In the genomic region with DNA sequence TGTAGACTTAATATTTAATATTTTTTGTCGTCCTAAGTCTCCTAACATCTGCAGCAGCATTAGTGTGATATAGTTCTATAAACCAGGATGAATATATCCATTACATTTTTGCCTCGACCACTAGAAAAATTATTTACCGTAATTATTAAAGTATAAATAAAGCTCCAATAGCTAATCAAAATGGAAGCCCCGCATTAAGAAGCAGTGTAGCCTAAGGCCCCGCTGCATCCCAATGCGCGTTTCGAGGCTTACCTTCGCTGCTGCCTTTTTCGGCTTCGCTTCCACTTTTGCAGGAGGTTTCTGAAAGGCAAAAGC, we compare ENCODE assay signal across 1 cellular context.
TF ChIP-seq lines count a peak whose summit lies in the region.

No MANE protein-coding gene starts in this region.

TF ChIP-seq in K562, 482 proteins besides CTCF, POLR2A, EP300 and RAD21 (continued from another document):
- TF ChIP-seq, protein P1, sequence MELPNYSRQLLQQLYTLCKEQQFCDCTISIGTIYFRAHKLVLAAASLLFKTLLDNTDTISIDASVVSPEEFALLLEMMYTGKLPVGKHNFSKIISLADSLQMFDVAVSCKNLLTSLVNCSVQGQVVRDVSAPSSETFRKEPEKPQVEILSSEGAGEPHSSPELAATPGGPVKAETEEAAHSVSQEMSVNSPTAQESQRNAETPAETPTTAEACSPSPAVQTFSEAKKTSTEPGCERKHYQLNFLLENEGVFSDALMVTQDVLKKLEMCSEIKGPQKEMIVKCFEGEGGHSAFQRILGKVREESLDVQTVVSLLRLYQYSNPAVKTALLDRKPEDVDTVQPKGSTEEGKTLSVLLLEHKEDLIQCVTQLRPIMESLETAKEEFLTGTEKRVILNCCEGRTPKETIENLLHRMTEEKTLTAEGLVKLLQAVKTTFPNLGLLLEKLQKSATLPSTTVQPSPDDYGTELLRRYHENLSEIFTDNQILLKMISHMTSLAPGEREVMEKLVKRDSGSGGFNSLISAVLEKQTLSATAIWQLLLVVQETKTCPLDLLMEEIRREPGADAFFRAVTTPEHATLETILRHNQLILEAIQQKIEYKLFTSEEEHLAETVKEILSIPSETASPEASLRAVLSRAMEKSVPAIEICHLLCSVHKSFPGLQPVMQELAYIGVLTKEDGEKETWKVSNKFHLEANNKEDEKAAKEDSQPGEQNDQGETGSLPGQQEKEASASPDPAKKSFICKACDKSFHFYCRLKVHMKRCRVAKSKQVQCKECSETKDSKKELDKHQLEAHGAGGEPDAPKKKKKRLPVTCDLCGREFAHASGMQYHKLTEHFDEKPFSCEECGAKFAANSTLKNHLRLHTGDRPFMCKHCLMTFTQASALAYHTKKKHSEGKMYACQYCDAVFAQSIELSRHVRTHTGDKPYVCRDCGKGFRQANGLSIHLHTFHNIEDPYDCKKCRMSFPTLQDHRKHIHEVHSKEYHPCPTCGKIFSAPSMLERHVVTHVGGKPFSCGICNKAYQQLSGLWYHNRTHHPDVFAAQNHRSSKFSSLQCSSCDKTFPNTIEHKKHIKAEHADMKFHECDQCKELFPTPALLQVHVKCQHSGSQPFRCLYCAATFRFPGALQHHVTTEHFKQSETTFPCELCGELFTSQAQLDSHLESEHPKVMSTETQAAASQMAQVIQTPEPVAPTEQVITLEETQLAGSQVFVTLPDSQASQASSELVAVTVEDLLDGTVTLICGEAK (IDR thresholded peaks at IDR 0.05): peak; percentile 64; the same call in 1 of the 2 replicates
- TF ChIP-seq, protein P1 (CRISPR knock-in tag; IDR thresholded peaks at IDR 0.05): no peak
- TF ChIP-seq, protein P2, sequence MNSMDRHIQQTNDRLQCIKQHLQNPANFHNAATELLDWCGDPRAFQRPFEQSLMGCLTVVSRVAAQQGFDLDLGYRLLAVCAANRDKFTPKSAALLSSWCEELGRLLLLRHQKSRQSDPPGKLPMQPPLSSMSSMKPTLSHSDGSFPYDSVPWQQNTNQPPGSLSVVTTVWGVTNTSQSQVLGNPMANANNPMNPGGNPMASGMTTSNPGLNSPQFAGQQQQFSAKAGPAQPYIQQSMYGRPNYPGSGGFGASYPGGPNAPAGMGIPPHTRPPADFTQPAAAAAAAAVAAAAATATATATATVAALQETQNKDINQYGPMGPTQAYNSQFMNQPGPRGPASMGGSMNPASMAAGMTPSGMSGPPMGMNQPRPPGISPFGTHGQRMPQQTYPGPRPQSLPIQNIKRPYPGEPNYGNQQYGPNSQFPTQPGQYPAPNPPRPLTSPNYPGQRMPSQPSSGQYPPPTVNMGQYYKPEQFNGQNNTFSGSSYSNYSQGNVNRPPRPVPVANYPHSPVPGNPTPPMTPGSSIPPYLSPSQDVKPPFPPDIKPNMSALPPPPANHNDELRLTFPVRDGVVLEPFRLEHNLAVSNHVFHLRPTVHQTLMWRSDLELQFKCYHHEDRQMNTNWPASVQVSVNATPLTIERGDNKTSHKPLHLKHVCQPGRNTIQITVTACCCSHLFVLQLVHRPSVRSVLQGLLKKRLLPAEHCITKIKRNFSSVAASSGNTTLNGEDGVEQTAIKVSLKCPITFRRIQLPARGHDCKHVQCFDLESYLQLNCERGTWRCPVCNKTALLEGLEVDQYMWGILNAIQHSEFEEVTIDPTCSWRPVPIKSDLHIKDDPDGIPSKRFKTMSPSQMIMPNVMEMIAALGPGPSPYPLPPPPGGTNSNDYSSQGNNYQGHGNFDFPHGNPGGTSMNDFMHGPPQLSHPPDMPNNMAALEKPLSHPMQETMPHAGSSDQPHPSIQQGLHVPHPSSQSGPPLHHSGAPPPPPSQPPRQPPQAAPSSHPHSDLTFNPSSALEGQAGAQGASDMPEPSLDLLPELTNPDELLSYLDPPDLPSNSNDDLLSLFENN (IDR thresholded peaks at IDR 0.05; ENCODE audit: low read depth in 2 of 2, low read length in 2 of 2): no peak
- no peak for TF ChIP-seq PCBP2 (IDR thresholded peaks at IDR 0.05; ENCODE audit: low read depth, low read length, poor library complexity, severe bottlenecking)
- TF ChIP-seq, protein P3, sequence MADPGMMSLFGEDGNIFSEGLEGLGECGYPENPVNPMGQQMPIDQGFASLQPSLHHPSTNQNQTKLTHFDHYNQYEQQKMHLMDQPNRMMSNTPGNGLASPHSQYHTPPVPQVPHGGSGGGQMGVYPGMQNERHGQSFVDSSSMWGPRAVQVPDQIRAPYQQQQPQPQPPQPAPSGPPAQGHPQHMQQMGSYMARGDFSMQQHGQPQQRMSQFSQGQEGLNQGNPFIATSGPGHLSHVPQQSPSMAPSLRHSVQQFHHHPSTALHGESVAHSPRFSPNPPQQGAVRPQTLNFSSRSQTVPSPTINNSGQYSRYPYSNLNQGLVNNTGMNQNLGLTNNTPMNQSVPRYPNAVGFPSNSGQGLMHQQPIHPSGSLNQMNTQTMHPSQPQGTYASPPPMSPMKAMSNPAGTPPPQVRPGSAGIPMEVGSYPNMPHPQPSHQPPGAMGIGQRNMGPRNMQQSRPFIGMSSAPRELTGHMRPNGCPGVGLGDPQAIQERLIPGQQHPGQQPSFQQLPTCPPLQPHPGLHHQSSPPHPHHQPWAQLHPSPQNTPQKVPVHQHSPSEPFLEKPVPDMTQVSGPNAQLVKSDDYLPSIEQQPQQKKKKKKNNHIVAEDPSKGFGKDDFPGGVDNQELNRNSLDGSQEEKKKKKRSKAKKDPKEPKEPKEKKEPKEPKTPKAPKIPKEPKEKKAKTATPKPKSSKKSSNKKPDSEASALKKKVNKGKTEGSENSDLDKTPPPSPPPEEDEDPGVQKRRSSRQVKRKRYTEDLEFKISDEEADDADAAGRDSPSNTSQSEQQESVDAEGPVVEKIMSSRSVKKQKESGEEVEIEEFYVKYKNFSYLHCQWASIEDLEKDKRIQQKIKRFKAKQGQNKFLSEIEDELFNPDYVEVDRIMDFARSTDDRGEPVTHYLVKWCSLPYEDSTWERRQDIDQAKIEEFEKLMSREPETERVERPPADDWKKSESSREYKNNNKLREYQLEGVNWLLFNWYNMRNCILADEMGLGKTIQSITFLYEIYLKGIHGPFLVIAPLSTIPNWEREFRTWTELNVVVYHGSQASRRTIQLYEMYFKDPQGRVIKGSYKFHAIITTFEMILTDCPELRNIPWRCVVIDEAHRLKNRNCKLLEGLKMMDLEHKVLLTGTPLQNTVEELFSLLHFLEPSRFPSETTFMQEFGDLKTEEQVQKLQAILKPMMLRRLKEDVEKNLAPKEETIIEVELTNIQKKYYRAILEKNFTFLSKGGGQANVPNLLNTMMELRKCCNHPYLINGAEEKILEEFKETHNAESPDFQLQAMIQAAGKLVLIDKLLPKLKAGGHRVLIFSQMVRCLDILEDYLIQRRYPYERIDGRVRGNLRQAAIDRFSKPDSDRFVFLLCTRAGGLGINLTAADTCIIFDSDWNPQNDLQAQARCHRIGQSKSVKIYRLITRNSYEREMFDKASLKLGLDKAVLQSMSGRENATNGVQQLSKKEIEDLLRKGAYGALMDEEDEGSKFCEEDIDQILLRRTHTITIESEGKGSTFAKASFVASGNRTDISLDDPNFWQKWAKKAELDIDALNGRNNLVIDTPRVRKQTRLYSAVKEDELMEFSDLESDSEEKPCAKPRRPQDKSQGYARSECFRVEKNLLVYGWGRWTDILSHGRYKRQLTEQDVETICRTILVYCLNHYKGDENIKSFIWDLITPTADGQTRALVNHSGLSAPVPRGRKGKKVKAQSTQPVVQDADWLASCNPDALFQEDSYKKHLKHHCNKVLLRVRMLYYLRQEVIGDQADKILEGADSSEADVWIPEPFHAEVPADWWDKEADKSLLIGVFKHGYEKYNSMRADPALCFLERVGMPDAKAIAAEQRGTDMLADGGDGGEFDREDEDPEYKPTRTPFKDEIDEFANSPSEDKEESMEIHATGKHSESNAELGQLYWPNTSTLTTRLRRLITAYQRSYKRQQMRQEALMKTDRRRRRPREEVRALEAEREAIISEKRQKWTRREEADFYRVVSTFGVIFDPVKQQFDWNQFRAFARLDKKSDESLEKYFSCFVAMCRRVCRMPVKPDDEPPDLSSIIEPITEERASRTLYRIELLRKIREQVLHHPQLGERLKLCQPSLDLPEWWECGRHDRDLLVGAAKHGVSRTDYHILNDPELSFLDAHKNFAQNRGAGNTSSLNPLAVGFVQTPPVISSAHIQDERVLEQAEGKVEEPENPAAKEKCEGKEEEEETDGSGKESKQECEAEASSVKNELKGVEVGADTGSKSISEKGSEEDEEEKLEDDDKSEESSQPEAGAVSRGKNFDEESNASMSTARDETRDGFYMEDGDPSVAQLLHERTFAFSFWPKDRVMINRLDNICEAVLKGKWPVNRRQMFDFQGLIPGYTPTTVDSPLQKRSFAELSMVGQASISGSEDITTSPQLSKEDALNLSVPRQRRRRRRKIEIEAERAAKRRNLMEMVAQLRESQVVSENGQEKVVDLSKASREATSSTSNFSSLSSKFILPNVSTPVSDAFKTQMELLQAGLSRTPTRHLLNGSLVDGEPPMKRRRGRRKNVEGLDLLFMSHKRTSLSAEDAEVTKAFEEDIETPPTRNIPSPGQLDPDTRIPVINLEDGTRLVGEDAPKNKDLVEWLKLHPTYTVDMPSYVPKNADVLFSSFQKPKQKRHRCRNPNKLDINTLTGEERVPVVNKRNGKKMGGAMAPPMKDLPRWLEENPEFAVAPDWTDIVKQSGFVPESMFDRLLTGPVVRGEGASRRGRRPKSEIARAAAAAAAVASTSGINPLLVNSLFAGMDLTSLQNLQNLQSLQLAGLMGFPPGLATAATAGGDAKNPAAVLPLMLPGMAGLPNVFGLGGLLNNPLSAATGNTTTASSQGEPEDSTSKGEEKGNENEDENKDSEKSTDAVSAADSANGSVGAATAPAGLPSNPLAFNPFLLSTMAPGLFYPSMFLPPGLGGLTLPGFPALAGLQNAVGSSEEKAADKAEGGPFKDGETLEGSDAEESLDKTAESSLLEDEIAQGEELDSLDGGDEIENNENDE (IDR thresholded peaks at IDR 0.05; ENCODE audit: low read depth, low read length): peak; percentile 72
